Comparison of ENCODE assay signal across 16 cellular contexts in the genomic region with DNA sequence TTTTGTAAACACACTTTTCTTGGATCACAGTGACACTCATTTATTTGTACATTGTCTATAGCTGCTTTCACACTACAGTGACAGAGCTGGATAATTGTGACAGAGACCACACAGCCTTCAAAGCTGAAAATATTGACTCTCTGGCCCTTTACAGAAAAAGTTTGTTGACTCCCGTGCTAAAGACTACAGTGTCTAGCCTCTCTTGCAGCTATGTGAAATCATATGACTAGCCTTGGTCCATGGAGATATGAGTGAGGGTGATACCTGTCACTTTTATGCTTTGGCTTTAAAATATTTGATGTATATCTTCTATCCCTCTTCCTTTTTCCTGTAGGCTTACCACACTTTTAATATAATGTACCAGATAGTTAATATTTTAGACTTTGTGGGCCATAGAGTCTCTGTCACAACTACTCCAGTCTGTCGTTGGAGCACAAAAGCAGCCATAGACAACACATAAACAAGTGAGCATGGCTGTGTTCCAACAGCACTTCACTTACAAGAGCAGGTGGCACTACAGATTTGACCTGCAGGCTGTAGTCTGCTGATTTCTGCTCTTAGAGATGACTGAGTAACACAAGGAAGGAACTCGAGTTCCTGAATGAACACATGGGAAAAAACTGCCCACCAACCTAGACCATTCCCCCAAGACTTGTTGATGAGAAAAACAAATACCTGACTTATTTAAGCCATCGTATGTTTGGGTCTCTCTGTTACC.
DNase-seq lines count a peak whose midpoint lies in the region; ATAC-seq and TF ChIP-seq lines count a peak whose summit lies in the region.
"Had no signal": no experiment of that assay in that cellular context is flagged by ENCODE, and none has a peak within 500 bp of the region (broad histone marks: within the 10 kb centered on the region; RNA-seq: fewer than 3 reads in every experiment).

No MANE protein-coding gene starts in this region.

- H3K27me3 ChIP-seq in mesenchymal stem cell (ENCODE audit: control insufficient read depth in 1 of 2, insufficient read depth in 1 of 2, low read length in 2 of 2), result peaks cover 0 to 15% of the 10 kb centered on the region in 2 experiments

- no peak overlapping the region for H3K4ac ChIP-seq in mesenchymal stem cell (ENCODE audit: low read depth in 1 of 2, low read length in 2 of 2)

- H4K91ac ChIP-seq in mesenchymal stem cell (ENCODE audit: low read length), result peak overlapping the region; percentile 64

- peak overlapping the region in 1 of 2 experiments; percentile 72 for H2BK12ac ChIP-seq in mesenchymal stem cell (ENCODE audit: low read length in 2 of 2)

- H3K9me3 Mint-ChIP-seq in stimulated activated naive B cell treated with anti-CD40 and anti-IgM and Interleukin-4, amounts not matched to agents 10 μg/mL and 1 μg/mL and 100 μg/mL, for 72 hours, result peaks cover 5 to 13% of the 10 kb centered on the region in 2 donors

- peaks cover 2 to 8% of the 10 kb centered on the region in 2 donors for H3K36me3 Mint-ChIP-seq in stimulated activated naive B cell treated with anti-CD40 and anti-IgM and Interleukin-4, amounts not matched to agents 10 μg/mL and 1 μg/mL and 100 μg/mL, for 72 hours

- H3K27ac ChIP-seq in HEK293 (ENCODE audit: extremely low read depth, low read depth, low read length) (no peak overlapping the region), mesenchymal stem cell (ENCODE audit: low read length, poor library complexity, severe bottlenecking) (no peak overlapping the region)
- H3K27ac ChIP-seq: 22Rv1 had no signal

- WGBS in mesenchymal stem cell, result 87% methylated on average over 3 of the region's 4 CpGs

- H3K4me2 ChIP-seq in mesenchymal stem cell (ENCODE audit: low read length, poor library complexity, severe bottlenecking), result no peak overlapping the region

- H2AFZ ChIP-seq in mesenchymal stem cell (ENCODE audit: low read depth, low read length), result no peak overlapping the region

- POLR2A ChIA-PET in HEK293 (lab: Yijun Ruan, JAX), result no interaction called here

- H3K4me3 ChIP-seq in HEK293 (ENCODE audit: low read depth, low read length), result no peak overlapping the region
- no peak overlapping the region for H3K4me3 ChIP-seq in mesenchymal stem cell (ENCODE audit: insufficient read depth in 1 of 2, low read depth in 1 of 2, low read length in 2 of 2)

- H3K4me1 ChIP-seq in HEK293 (ENCODE audit: control insufficient read depth, insufficient read depth, low read length) (peaks cover 6% of the 10 kb centered on the region), mesenchymal stem cell (ENCODE audit: control insufficient read depth, insufficient read depth, low read depth, low read length) (peaks cover 2% of the 10 kb centered on the region)

- no peak overlapping the region for H2BK120ac ChIP-seq in mesenchymal stem cell (ENCODE audit: low read depth, low read length)

- CTCF ChIA-PET in HEK293 (lab: Yijun Ruan, JAX), result interaction anchor here (0.6 kb wide), 1 partner anchor 370 kb away, joined by 8 read pairs; no protein-coding TSS in a partner anchor

- peak; percentile 22 for DNase-seq in DMS153 (lab: John Stamatoyannopoulos, UW)
- DNase-seq in DMS153 treated with DMSO at 0.1 percent for 48 hours (lab: John Stamatoyannopoulos, UW; ENCODE audit: unreplicated experiment), result no peak
- peak; percentile 35 for DNase-seq in NCI-H2107 treated with DMSO at 0.1 percent for 48 hours (lab: John Stamatoyannopoulos, UW; ENCODE audit: unreplicated experiment)
- no peak for DNase-seq in mesenchymal stem cell
- no peak for DNase-seq in stimulated activated CD8-positive, alpha-beta memory T cell treated with anti-CD3 and anti-CD28 coated beads, Interleukin-4, amount 100 ng/mL, for 48 hours
- DNase-seq in stimulated activated naive B cell treated with anti-CD40 and anti-IgM and Interleukin-4, amounts not matched to agents 10 μg/mL and 1 μg/mL and 100 μg/mL, for 72 hours, result no peak
- DNase-seq: CD8-positive, alpha-beta memory T cell; NCI-H187 treated with DMSO at 0.1 percent for 48 hours; NK-92 treated with Interleukin-12 subunit alpha and Interleukin-12 subunit beta, amount 100 ng/mL, for 24 hours; PC-3; T-helper 9 cell had no signal

- no peaks in the 10 kb centered on the region for H3K79me1 ChIP-seq in mesenchymal stem cell (replicated peaks; ENCODE audit: low read length, poor library complexity, severe bottlenecking)

- H3K27ac Mint-ChIP-seq in stimulated activated naive B cell treated with anti-CD40 and anti-IgM and Interleukin-4, amounts not matched to agents 10 μg/mL and 1 μg/mL and 100 μg/mL, for 72 hours, result no peak overlapping the region
- H3K27ac Mint-ChIP-seq: CD8-positive, alpha-beta memory T cell; IgD-negative memory B cell had no signal

- ATAC-seq in stimulated activated naive B cell treated with anti-CD40 and anti-IgM and Interleukin-4, amounts not matched to agents 10 μg/mL and 1 μg/mL and 100 μg/mL, for 72 hours (replicated peaks), result no peak
- no peak for ATAC-seq in HG03135 (IDR thresholded peaks at IDR 0.05; ENCODE audit: unreplicated experiment)
- ATAC-seq: HCT116, PC-3 had no signal

- H3K18ac ChIP-seq in mesenchymal stem cell (ENCODE audit: low read depth in 1 of 2, low read length in 2 of 2), result no peak overlapping the region

- no peaks in the 10 kb centered on the region for H3K36me3 ChIP-seq in HEK293 (ENCODE audit: control insufficient read depth in 2 of 2, insufficient read depth in 1 of 2, low read length in 2 of 2)
- no peaks in the 10 kb centered on the region for H3K36me3 ChIP-seq in mesenchymal stem cell (ENCODE audit: control insufficient read depth in 1 of 2, insufficient read depth in 2 of 2, low read depth in 1 of 2, low read length in 2 of 2)

- no peak overlapping the region for H3K4me3 Mint-ChIP-seq in stimulated activated naive B cell treated with anti-CD40 and anti-IgM and Interleukin-4, amounts not matched to agents 10 μg/mL and 1 μg/mL and 100 μg/mL, for 72 hours
- H3K4me3 Mint-ChIP-seq: CD8-positive, alpha-beta memory T cell had no signal

- H3K9ac ChIP-seq in mesenchymal stem cell (ENCODE audit: low read length), result no peak overlapping the region

- H3K27me3 Mint-ChIP-seq in stimulated activated naive B cell treated with anti-CD40 and anti-IgM and Interleukin-4, amounts not matched to agents 10 μg/mL and 1 μg/mL and 100 μg/mL, for 72 hours, result no peaks in the 10 kb centered on the region
- H3K27me3 Mint-ChIP-seq: IgD-negative memory B cell had no signal

- H2BK15ac ChIP-seq in mesenchymal stem cell (ENCODE audit: low read depth, poor library complexity, severe bottlenecking), result no peak overlapping the region

- H4K8ac ChIP-seq in mesenchymal stem cell (ENCODE audit: low read length), result no peak overlapping the region

- H3K4me1 Mint-ChIP-seq in stimulated activated naive B cell treated with anti-CD40 and anti-IgM and Interleukin-4, amounts not matched to agents 10 μg/mL and 1 μg/mL and 100 μg/mL, for 72 hours, result peaks cover 0 to 6% of the 10 kb centered on the region in 2 donors
- H3K4me1 Mint-ChIP-seq: CD8-positive, alpha-beta memory T cell had no signal

- no peak overlapping the region for H3K14ac ChIP-seq in mesenchymal stem cell (ENCODE audit: low read length in 2 of 2)

- TF ChIP-seq CTCF in HEK293 (tag by site-specific recombination; IDR thresholded peaks at IDR 0.05), result no peak

- H3K9me3 ChIP-seq in HEK293 (ENCODE audit: control insufficient read depth, insufficient read depth, low read depth, low read length), result no peaks in the 10 kb centered on the region
- H3K9me3 ChIP-seq in mesenchymal stem cell (ENCODE audit: control insufficient read depth, low read length), result peaks cover 10% of the 10 kb centered on the region

- no peak overlapping the region for H3K23ac ChIP-seq in mesenchymal stem cell (ENCODE audit: low read length in 2 of 2)

- H2AK5ac ChIP-seq in mesenchymal stem cell (ENCODE audit: low read length, severe bottlenecking), result no peak overlapping the region

- H2BK5ac ChIP-seq in mesenchymal stem cell (ENCODE audit: low read depth, low read length, poor library complexity, severe bottlenecking), result no peak overlapping the region

TF ChIP-seq in HEK293, 187 proteins besides CTCF, POLR2A, EP300 and RAD21:
- TF ChIP-seq ZNF19 (tag by site-specific recombination; IDR thresholded peaks at IDR 0.05; ENCODE audit: low read depth), result no peak
- TF ChIP-seq SETDB1 (IDR thresholded peaks at IDR 0.05; ENCODE audit: insufficient read length, low read length), result peak; percentile 47

Comparison
In these comparisons a context has a peak if more than half of its experiments do, and no peak if none do; other contexts are left out.
1. DNase-seq: peak in DMS153 (single experiment) and NCI-H2107 treated with DMSO at 0.1 percent for 48 hours (single experiment); none in DMS153 treated with DMSO at 0.1 percent for 48 hours (single experiment), mesenchymal stem cell (single experiment), stimulated activated CD8-positive, alpha-beta memory T cell treated with anti-CD3 and anti-CD28 coated beads, Interleukin-4, amount 100 ng/mL, for 48 hours (single experiment) and stimulated activated naive B cell treated with anti-CD40 and anti-IgM and Interleukin-4, amounts not matched to agents 10 μg/mL and 1 μg/mL and 100 μg/mL, for 72 hours (single experiment).